1 cellular context compared by ENCODE assay signal in the genomic region with DNA sequence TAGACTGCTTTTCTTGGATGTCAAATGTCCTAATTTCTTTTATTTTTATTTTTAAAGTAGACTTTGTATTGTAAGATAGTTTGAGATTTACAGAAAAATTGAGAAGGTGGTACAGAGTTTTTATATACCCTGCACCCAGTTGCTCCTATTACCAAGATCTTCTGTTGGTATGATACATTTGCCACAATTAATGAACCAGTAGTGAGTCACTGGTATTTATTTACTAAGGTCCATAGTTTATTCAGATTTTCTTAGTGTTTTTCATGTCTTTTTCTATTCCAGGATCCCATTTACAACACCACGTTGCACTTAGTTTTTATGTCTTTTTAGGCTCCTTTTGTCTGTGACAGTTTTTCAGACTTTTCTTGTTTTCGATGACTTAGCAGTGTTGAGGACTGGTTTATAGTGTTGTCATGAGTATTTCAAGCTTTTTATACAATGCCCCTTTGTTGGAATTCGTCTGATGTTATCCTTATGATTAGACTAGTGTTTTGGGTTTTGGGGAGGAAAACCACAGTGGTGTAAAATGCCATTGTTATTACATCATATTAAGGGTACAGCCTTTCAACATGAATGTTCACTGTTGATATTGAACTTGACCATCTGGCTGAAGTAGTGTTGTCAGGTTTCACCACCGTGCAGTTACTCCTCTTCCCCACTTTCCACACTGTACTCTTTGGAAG.
TF ChIP-seq lines count a peak whose summit lies in the region.

No MANE protein-coding gene starts in this region.

TF ChIP-seq in H1, 55 proteins besides CTCF, POLR2A, EP300 and RAD21 (continued from another document):
- TF ChIP-seq, protein P1, sequence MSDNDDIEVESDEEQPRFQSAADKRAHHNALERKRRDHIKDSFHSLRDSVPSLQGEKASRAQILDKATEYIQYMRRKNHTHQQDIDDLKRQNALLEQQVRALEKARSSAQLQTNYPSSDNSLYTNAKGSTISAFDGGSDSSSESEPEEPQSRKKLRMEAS (IDR thresholded peaks at IDR 0.05): no peak
- no peak for TF ChIP-seq SIRT6 (IDR thresholded peaks at IDR 0.05; ENCODE audit: low read length)
- no peak for TF ChIP-seq KDM1A (IDR thresholded peaks at IDR 0.05; ENCODE audit: borderline replicate concordance, low read length)
- no peak for TF ChIP-seq CTBP2 (IDR thresholded peaks at IDR 0.05; ENCODE audit: borderline replicate concordance, insufficient read depth, insufficient read length, low read length)
- no peak for TF ChIP-seq POLR2AphosphoS5 (IDR thresholded peaks at IDR 0.05; ENCODE audit: low read depth, low read length)
- TF ChIP-seq, protein P2, sequence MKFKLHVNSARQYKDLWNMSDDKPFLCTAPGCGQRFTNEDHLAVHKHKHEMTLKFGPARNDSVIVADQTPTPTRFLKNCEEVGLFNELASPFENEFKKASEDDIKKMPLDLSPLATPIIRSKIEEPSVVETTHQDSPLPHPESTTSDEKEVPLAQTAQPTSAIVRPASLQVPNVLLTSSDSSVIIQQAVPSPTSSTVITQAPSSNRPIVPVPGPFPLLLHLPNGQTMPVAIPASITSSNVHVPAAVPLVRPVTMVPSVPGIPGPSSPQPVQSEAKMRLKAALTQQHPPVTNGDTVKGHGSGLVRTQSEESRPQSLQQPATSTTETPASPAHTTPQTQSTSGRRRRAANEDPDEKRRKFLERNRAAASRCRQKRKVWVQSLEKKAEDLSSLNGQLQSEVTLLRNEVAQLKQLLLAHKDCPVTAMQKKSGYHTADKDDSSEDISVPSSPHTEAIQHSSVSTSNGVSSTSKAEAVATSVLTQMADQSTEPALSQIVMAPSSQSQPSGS (IDR thresholded peaks at IDR 0.05; ENCODE audit: low read length): no peak
- TF ChIP-seq POU5F1 (IDR thresholded peaks at IDR 0.05; ENCODE audit: low read depth, low read length): no peak
- TF ChIP-seq SP1 (IDR thresholded peaks at IDR 0.05; ENCODE audit: low read depth, low read length): no peak
- TF ChIP-seq, protein P3, sequence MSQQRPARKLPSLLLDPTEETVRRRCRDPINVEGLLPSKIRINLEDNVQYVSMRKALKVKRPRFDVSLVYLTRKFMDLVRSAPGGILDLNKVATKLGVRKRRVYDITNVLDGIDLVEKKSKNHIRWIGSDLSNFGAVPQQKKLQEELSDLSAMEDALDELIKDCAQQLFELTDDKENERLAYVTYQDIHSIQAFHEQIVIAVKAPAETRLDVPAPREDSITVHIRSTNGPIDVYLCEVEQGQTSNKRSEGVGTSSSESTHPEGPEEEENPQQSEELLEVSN (IDR thresholded peaks at IDR 0.05): no peak
- TF ChIP-seq ZNF274 (IDR thresholded peaks at IDR 0.05; ENCODE audit: borderline replicate concordance, extremely low read depth, low read length): no peak
- no peak for TF ChIP-seq SRF (IDR thresholded peaks at IDR 0.05; ENCODE audit: low read depth, low read length)
- no peak for TF ChIP-seq SP2 (IDR thresholded peaks at IDR 0.05; ENCODE audit: low read length)
- no peak for TF ChIP-seq EZH2 (IDR thresholded peaks at IDR 0.05; ENCODE audit: low read depth, low read length, severe bottlenecking)
- TF ChIP-seq JUND (IDR thresholded peaks at IDR 0.05; ENCODE audit: low read length): no peak
- TF ChIP-seq, protein P4, sequence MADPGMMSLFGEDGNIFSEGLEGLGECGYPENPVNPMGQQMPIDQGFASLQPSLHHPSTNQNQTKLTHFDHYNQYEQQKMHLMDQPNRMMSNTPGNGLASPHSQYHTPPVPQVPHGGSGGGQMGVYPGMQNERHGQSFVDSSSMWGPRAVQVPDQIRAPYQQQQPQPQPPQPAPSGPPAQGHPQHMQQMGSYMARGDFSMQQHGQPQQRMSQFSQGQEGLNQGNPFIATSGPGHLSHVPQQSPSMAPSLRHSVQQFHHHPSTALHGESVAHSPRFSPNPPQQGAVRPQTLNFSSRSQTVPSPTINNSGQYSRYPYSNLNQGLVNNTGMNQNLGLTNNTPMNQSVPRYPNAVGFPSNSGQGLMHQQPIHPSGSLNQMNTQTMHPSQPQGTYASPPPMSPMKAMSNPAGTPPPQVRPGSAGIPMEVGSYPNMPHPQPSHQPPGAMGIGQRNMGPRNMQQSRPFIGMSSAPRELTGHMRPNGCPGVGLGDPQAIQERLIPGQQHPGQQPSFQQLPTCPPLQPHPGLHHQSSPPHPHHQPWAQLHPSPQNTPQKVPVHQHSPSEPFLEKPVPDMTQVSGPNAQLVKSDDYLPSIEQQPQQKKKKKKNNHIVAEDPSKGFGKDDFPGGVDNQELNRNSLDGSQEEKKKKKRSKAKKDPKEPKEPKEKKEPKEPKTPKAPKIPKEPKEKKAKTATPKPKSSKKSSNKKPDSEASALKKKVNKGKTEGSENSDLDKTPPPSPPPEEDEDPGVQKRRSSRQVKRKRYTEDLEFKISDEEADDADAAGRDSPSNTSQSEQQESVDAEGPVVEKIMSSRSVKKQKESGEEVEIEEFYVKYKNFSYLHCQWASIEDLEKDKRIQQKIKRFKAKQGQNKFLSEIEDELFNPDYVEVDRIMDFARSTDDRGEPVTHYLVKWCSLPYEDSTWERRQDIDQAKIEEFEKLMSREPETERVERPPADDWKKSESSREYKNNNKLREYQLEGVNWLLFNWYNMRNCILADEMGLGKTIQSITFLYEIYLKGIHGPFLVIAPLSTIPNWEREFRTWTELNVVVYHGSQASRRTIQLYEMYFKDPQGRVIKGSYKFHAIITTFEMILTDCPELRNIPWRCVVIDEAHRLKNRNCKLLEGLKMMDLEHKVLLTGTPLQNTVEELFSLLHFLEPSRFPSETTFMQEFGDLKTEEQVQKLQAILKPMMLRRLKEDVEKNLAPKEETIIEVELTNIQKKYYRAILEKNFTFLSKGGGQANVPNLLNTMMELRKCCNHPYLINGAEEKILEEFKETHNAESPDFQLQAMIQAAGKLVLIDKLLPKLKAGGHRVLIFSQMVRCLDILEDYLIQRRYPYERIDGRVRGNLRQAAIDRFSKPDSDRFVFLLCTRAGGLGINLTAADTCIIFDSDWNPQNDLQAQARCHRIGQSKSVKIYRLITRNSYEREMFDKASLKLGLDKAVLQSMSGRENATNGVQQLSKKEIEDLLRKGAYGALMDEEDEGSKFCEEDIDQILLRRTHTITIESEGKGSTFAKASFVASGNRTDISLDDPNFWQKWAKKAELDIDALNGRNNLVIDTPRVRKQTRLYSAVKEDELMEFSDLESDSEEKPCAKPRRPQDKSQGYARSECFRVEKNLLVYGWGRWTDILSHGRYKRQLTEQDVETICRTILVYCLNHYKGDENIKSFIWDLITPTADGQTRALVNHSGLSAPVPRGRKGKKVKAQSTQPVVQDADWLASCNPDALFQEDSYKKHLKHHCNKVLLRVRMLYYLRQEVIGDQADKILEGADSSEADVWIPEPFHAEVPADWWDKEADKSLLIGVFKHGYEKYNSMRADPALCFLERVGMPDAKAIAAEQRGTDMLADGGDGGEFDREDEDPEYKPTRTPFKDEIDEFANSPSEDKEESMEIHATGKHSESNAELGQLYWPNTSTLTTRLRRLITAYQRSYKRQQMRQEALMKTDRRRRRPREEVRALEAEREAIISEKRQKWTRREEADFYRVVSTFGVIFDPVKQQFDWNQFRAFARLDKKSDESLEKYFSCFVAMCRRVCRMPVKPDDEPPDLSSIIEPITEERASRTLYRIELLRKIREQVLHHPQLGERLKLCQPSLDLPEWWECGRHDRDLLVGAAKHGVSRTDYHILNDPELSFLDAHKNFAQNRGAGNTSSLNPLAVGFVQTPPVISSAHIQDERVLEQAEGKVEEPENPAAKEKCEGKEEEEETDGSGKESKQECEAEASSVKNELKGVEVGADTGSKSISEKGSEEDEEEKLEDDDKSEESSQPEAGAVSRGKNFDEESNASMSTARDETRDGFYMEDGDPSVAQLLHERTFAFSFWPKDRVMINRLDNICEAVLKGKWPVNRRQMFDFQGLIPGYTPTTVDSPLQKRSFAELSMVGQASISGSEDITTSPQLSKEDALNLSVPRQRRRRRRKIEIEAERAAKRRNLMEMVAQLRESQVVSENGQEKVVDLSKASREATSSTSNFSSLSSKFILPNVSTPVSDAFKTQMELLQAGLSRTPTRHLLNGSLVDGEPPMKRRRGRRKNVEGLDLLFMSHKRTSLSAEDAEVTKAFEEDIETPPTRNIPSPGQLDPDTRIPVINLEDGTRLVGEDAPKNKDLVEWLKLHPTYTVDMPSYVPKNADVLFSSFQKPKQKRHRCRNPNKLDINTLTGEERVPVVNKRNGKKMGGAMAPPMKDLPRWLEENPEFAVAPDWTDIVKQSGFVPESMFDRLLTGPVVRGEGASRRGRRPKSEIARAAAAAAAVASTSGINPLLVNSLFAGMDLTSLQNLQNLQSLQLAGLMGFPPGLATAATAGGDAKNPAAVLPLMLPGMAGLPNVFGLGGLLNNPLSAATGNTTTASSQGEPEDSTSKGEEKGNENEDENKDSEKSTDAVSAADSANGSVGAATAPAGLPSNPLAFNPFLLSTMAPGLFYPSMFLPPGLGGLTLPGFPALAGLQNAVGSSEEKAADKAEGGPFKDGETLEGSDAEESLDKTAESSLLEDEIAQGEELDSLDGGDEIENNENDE (IDR thresholded peaks at IDR 0.05; ENCODE audit: insufficient replicate concordance, low read length): no peak
- TF ChIP-seq RNF2 (IDR thresholded peaks at IDR 0.05; ENCODE audit: borderline replicate concordance, low read depth, low read length, missing control alignments, poor library complexity, severe bottlenecking): no peak
TF ChIP-seq in H1: peak in this region for 0.
